ENCODE assay signal across 10 cellular contexts in the genomic region with DNA sequence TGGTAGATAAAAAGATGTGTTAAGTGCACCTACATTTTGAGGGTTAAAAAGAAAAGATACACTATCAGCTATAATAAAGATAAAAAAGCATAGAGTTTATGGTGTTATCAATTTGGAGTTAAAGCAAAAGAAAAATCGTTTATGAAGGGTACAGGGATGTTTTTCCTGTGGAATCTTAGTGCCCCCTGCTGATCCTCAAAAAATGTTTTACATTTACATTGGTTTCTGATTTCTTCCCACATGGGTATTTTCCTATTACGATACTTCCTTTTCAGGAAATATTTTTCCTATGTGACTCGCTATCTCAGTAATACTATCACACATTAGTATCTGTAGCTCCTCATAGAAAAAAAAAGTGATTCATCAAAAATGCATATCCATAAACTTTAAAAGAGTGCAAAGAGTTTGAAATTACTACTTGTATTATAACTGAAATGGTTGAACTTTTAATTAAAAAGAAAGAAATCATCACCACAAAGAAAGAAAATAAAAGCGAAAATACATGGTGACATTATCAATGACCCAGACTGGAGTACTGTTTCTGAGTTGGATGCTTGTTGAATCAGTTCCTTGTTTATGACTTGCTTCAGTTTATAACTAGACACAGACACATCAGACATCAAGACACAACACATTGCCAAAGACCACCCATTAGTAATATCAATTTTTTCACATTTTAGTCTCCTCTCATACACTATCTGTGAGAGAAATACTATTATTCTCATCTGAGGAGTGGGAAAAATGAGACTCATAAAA.
DNase-seq lines count a peak whose midpoint lies in the region; FAIRE-seq and TF ChIP-seq lines count a peak whose summit lies in the region.
"Had no signal": no experiment of that assay in that cellular context is flagged by ENCODE, and none has a peak within 500 bp of the region (broad histone marks: within the 10 kb centered on the region; RNA-seq: fewer than 3 reads in every experiment).

No MANE protein-coding gene starts in this region.

- TF ChIP-seq CTCF in A673 (conservative IDR thresholded peaks at IDR 0.05; ENCODE audit: low read depth, low read length) = peak; percentile 26; the same call in 1 of the 2 replicates
- TF ChIP-seq CTCF in epithelial cell of esophagus (IDR thresholded peaks at IDR 0.05; ENCODE audit: insufficient read depth, low read depth, low read length, missing control alignments) = no peak
- TF ChIP-seq CTCF in PC-9 (conservative IDR thresholded peaks at IDR 0.05) = no peak

- H3K4me1 ChIP-seq in A673 (ENCODE audit: insufficient read depth, low read length, poor library complexity, severe bottlenecking) (no peaks in the 10 kb centered on the region), PC-9 (replicated peaks; ENCODE audit: insufficient read depth) (no peaks in the 10 kb centered on the region)
- H3K4me1 ChIP-seq: SJSA1 had no signal

- DNase-seq in A673 (ENCODE audit: low spot score) (peak; percentile 11), GM18507 (ENCODE audit: extremely low spot score, insufficient read length, low read depth) (no peak), NCI-H446 treated with DMSO at 0.1 percent for 48 hours (lab: John Stamatoyannopoulos, UW) (peak; percentile 43), epithelial cell of esophagus (ENCODE audit: low read depth) (peak; percentile 3), PC-9 (no peak), substantia nigra (lab: John Stamatoyannopoulos, UW) (no peak), NCI-H2171 (lab: John Stamatoyannopoulos, UW) (no peak)
- no peak for DNase-seq in NK-92 treated with Interleukin-12 subunit alpha and Interleukin-12 subunit beta, amount 100 ng/mL, for 24 hours (lab: John Stamatoyannopoulos, UW)

- H3K27me3 ChIP-seq in A673 (replicated peaks; ENCODE audit: insufficient read depth, low read depth, low read length, poor library complexity) (no peaks in the 10 kb centered on the region), PC-9 (ENCODE audit: insufficient read depth, low read depth) (no peaks in the 10 kb centered on the region)
- H3K27me3 ChIP-seq: SJSA1 had no signal

- H3K9me2 ChIP-seq in PC-9 (ENCODE audit: insufficient read depth) = no peaks in the 10 kb centered on the region

- H3K79me2 ChIP-seq in PC-9 (ENCODE audit: low read depth) = no peaks in the 10 kb centered on the region

- H3K4me3 ChIP-seq in A673 (ENCODE audit: low read depth, low read length, poor library complexity, severe bottlenecking) (no peak overlapping the region), epithelial cell of esophagus (ENCODE audit: low read length) (no peak overlapping the region), PC-9 (no peak overlapping the region)
- H3K4me3 ChIP-seq: lung, SJSA1 had no signal

- peak; percentile 35 for FAIRE-seq in GM18507 (lab: Jason Lieb, UNC)

- H3K36me3 ChIP-seq in A673 (ENCODE audit: insufficient read depth, low read length, poor library complexity, severe bottlenecking) = no peaks in the 10 kb centered on the region
- no peaks in the 10 kb centered on the region for H3K36me3 ChIP-seq in PC-9 (ENCODE audit: low read depth)
- H3K36me3 ChIP-seq: SJSA1 had no signal

- POLR2A ChIA-PET in A673 (lab: Charles Lee; ENCODE audit: low non-redundant PET) (no interaction called here), PC-9 (lab: Charles Lee; ENCODE audit: unreplicated experiment) (no interaction called here)

- no peaks in the 10 kb centered on the region for H3F3A ChIP-seq in PC-9 (ENCODE audit: insufficient read depth, low read depth)

- CTCF ChIA-PET in A673 (lab: Charles Lee) (no interaction called here), PC-9 (lab: Charles Lee) (no interaction called here)

- H4K20me1 ChIP-seq in PC-9 (ENCODE audit: insufficient read depth) = no peaks in the 10 kb centered on the region

- H3K27ac ChIP-seq in A673 (ENCODE audit: low read depth, low read length, poor library complexity, severe bottlenecking) = no peak overlapping the region
- H3K27ac ChIP-seq in PC-9 = no peak overlapping the region
- no peak overlapping the region for H3K27ac ChIP-seq in substantia nigra (ENCODE audit: low read depth, low read length, poor library complexity, severe bottlenecking)
- H3K27ac ChIP-seq: SJSA1 had no signal

- H3K4me2 ChIP-seq in PC-9 = no peak overlapping the region

- no TSS peak for BruUV-seq in A673 (replicated peaks; lab: Mats Ljungman, UMichigan)
- no TSS peak for BruUV-seq in PC-9 (replicated peaks; lab: Mats Ljungman, UMichigan)

- H2AFZ ChIP-seq in PC-9 = no peak overlapping the region

- intact Hi-C loops in A673 (cut with micrococcal nuclease; ENCODE audit: unreplicated experiment) (loop anchor here (10.0 kb wide), 1 partner anchor 419 kb away; no protein-coding TSS in a partner anchor), PC-9 (cut with micrococcal nuclease; ENCODE audit: unreplicated experiment) (no loop called here)

- H3K9me3 ChIP-seq in A673 (ENCODE audit: low read depth, low read length, poor library complexity, severe bottlenecking) = no peaks in the 10 kb centered on the region
- H3K9me3 ChIP-seq in PC-9 (ENCODE audit: insufficient read depth, low read depth) = no peaks in the 10 kb centered on the region
- H3K9me3 ChIP-seq: SJSA1 had no signal

Comparison
In these comparisons a context has a peak if more than half of its experiments do, and no peak if none do; other contexts are left out.
1. DNase-seq: peak in A673 (single experiment), NCI-H446 treated with DMSO at 0.1 percent for 48 hours (single experiment) and epithelial cell of esophagus (single experiment); none in GM18507 (single experiment), PC-9 (0 of 2), NK-92 treated with Interleukin-12 subunit alpha and Interleukin-12 subunit beta, amount 100 ng/mL, for 24 hours (single experiment), substantia nigra (0 of 49) and NCI-H2171 (single experiment).